10 cellular contexts compared by ENCODE assay signal in the genomic region with DNA sequence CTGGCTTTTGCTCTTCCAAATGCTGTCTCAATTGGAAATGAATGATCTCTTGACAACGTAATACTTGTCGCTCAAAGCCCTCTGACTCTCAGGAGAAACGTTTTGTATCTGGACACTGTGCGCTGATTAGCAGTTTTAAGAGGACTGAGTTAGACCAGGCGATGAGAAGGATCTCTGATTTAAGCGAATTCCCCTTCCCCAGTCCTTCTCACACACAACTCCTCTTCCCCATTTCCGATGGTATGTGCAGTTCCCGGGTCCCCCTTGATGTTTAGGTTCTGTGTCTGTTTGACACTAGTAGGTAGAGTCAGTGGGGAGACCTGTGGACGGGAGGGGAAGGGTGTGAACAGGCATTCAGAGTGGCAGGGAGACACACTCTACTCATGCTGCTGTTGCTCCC. TPM values are rescaled to one million over a fixed set of nuclear protein-coding genes. Genes with fewer than 3 reads are reported as not detected.
DNase-seq lines count a peak whose midpoint lies in the region; ATAC-seq, FAIRE-seq and TF ChIP-seq lines count a peak whose summit lies in the region.
"Had no signal": no experiment of that assay in that cellular context is flagged by ENCODE, and none has a peak within 500 bp of the region (broad histone marks: within the 10 kb centered on the region; RNA-seq: fewer than 3 reads in every experiment).

No MANE protein-coding gene starts in this region.

- no peak for TF ChIP-seq CTCF in HFFc6 (IDR thresholded peaks at IDR 0.05)
- no peak for TF ChIP-seq CTCF in breast epithelium (IDR thresholded peaks at IDR 0.05)
- no peak for TF ChIP-seq CTCF in nephron (IDR thresholded peaks at IDR 0.05; ENCODE audit: unreplicated experiment in 3 of 3)

- H3K27me3 Mint-ChIP-seq in CD8-positive, alpha-beta memory T cell, result peaks cover 0 to 1% of the 10 kb centered on the region in 2 donors
- H3K27me3 Mint-ChIP-seq in HFFc6 (ENCODE audit: insufficient read depth) (no peaks in the 10 kb centered on the region), nephron (ENCODE audit: low read depth) (peaks cover 20% of the 10 kb centered on the region)

- FAIRE-seq in frontal cortex (lab: Jason Lieb, UNC), result no peak
- FAIRE-seq: GM12892 had no signal

- H3K9me3 Mint-ChIP-seq in CD8-positive, alpha-beta memory T cell, result no peaks in the 10 kb centered on the region
- H3K9me3 Mint-ChIP-seq in HFFc6, result no peaks in the 10 kb centered on the region
- peaks cover 4% of the 10 kb centered on the region for H3K9me3 Mint-ChIP-seq in nephron
- H3K9me3 Mint-ChIP-seq: dendritic cell treated with granulocyte-macrophage colony-stimulating factor and Interleukin-4, amounts not matched to agents 40 ng/mL and 50 ng/mL, for 4 days had no signal

- no peak for TF ChIP-seq POLR2A in breast epithelium (IDR thresholded peaks at IDR 0.05)

- CTCF ChIA-PET in CD8-positive, alpha-beta memory T cell (lab: Charles Lee), result no interaction called here

- no peaks in the 10 kb centered on the region for H3K79me1 ChIP-seq in mesendoderm (ENCODE audit: low read length)

- no peak overlapping the region for H2AK5ac ChIP-seq in mesendoderm (ENCODE audit: low read length)

- H3K56ac ChIP-seq in mesendoderm (ENCODE audit: low read length), result no peak overlapping the region

- H3K4me1 Mint-ChIP-seq in CD8-positive, alpha-beta memory T cell, result peaks cover 27 to 38% (median 34%) of the 10 kb centered on the region in 3 donors
- H3K4me1 Mint-ChIP-seq in HFFc6 (ENCODE audit: low read depth) (peaks cover 22% of the 10 kb centered on the region), nephron (peaks cover 26% of the 10 kb centered on the region)

- no peaks in the 10 kb centered on the region for H3K36me3 ChIP-seq in CD8-positive, alpha-beta memory T cell (ENCODE audit: insufficient read depth, low read length)
- no peaks in the 10 kb centered on the region for H3K36me3 ChIP-seq in breast epithelium
- no peaks in the 10 kb centered on the region for H3K36me3 ChIP-seq in mesendoderm (ENCODE audit: control insufficient read depth, insufficient read depth, low read length)

- intact Hi-C loops in breast epithelium (cut with DNase I; ENCODE audit: low total_unique reads), result no loop called here

- no peaks in the 10 kb centered on the region for H3K9me3 ChIP-seq in CD8-positive, alpha-beta memory T cell (ENCODE audit: low read length)
- no peaks in the 10 kb centered on the region for H3K9me3 ChIP-seq in breast epithelium

- H4K5ac ChIP-seq in mesendoderm (ENCODE audit: low read length), result no peak overlapping the region

- no peak overlapping the region for H3K27ac ChIP-seq in CD8-positive, alpha-beta memory T cell (ENCODE audit: low read depth, low read length)
- no peak overlapping the region for H3K27ac ChIP-seq in breast epithelium
- H3K27ac ChIP-seq in mesendoderm (ENCODE audit: low read depth, low read length), result no peak overlapping the region

- H3K4me3 Mint-ChIP-seq in CD8-positive, alpha-beta memory T cell, result peak overlapping the region; percentile 37 to 95 (median 52)
- peak overlapping the region; percentile 44; the same call in 1 of the 2 replicates for H3K4me3 Mint-ChIP-seq in HFFc6
- H3K4me3 Mint-ChIP-seq in nephron, result peak overlapping the region; percentile 89 to 91 (median 90)
- H3K4me3 Mint-ChIP-seq: dendritic cell treated with granulocyte-macrophage colony-stimulating factor and Interleukin-4, amounts not matched to agents 40 ng/mL and 50 ng/mL, for 4 days had no signal

- WGBS in mesendoderm (ENCODE audit: extremely low coverage, insufficient coverage, low lambda C conversion rate), result no CpG with 5 or more reads among the region's 9 CpGs

- DNase-seq in CD8-positive, alpha-beta memory T cell, result no peak
- no peak for DNase-seq in HFFc6
- DNase-seq in breast epithelium (ENCODE audit: low spot score in 2 of 2), result no peak
- DNase-seq in mesendoderm, result no peak
- no peak for DNase-seq in frontal cortex (ENCODE audit: low spot score in 2 of 2)

- H3K36me3 Mint-ChIP-seq in CD8-positive, alpha-beta memory T cell, result peaks cover 0 to 7% (median 0%) of the 10 kb centered on the region in 3 donors
- H3K36me3 Mint-ChIP-seq in HFFc6 (ENCODE audit: low read depth) (no peaks in the 10 kb centered on the region), nephron (ENCODE audit: low read depth) (no peaks in the 10 kb centered on the region)

- peaks cover 18% of the 10 kb centered on the region for H3K4me1 ChIP-seq in CD8-positive, alpha-beta memory T cell (ENCODE audit: insufficient read depth, low read length)
- H3K4me1 ChIP-seq in breast epithelium (no peaks in the 10 kb centered on the region), mesendoderm (ENCODE audit: control insufficient read depth, low read depth, low read length) (no peaks in the 10 kb centered on the region)

- H2BK15ac ChIP-seq in mesendoderm (replicated peaks; ENCODE audit: low read depth), result no peak overlapping the region

- no peak overlapping the region for H4K8ac ChIP-seq in mesendoderm (ENCODE audit: low read depth, low read length)

- no peak overlapping the region for H3K4me2 ChIP-seq in mesendoderm (ENCODE audit: low read length)

- no peak overlapping the region for H3K23ac ChIP-seq in mesendoderm (ENCODE audit: low read length)

- no peak overlapping the region for H3K9ac ChIP-seq in mesendoderm (ENCODE audit: low read length)

- no peak overlapping the region for H3K4ac ChIP-seq in mesendoderm (ENCODE audit: low read depth, low read length)

- no peak for ATAC-seq in activated CD4-positive, CD25-positive, alpha-beta regulatory T cell treated with anti-CD3 and anti-CD28 coated beads, Interleukin-2, amount 50 U/mL, for 24 hours
- ATAC-seq: HCT116 had no signal

- H3K79me2 ChIP-seq in mesendoderm (ENCODE audit: control insufficient read depth, insufficient read depth, low read length), result no peaks in the 10 kb centered on the region

- no peak overlapping the region for H3K18ac ChIP-seq in mesendoderm (ENCODE audit: low read length)

- no peak overlapping the region for H2BK120ac ChIP-seq in mesendoderm (ENCODE audit: low read depth, low read length)

- POLR2A ChIA-PET in CD8-positive, alpha-beta memory T cell (lab: Charles Lee), result no interaction called here

- no peak overlapping the region for H2BK5ac ChIP-seq in mesendoderm (ENCODE audit: low read length)

- H3K27ac Mint-ChIP-seq in CD8-positive, alpha-beta memory T cell, result peak overlapping the region in 3 of 8 donors; percentile 34 to 73 (median 72)
- H3K27ac Mint-ChIP-seq in HFFc6 (no peak overlapping the region), nephron (no peak overlapping the region)
- H3K27ac Mint-ChIP-seq: dendritic cell treated with granulocyte-macrophage colony-stimulating factor and Interleukin-4, amounts not matched to agents 40 ng/mL and 50 ng/mL, for 4 days had no signal

- H3K27me3 ChIP-seq in CD8-positive, alpha-beta memory T cell (ENCODE audit: insufficient read depth, low read length, poor library complexity, severe bottlenecking), result no peaks in the 10 kb centered on the region
- H3K27me3 ChIP-seq in breast epithelium (no peaks in the 10 kb centered on the region), mesendoderm (ENCODE audit: insufficient read depth, low read length, poor library complexity) (no peaks in the 10 kb centered on the region)

- no peak overlapping the region for H3K4me3 ChIP-seq in CD8-positive, alpha-beta memory T cell (ENCODE audit: low read length)
- H3K4me3 ChIP-seq in breast epithelium, result peak overlapping the region in 2 of 3 donors; percentile 98 to 99
- H3K4me3 ChIP-seq in mesendoderm (ENCODE audit: low read length), result no peak overlapping the region

RNA-seq across cellular contexts. Expression of a gene that starts 2.5 kb away (rescaled TPM):
- 1 to 10 TPM; 6.3 to 8.1 TPM for total RNA-seq in CD8-positive, alpha-beta memory T cell
- polyA plus RNA-seq in CD8-positive, alpha-beta memory T cell, result 4.2 TPM
- 1 to 10 TPM; 5.2 to 6.7 (median 6.0) TPM for total RNA-seq in HFFc6 (2021; fragmentation: NEBNext Ultra II Directional; extraction: Animal tissue kit (Norgen Biotek cat#: 25700))
- total RNA-seq in breast epithelium (1 to 10 TPM; 4.8 to 9.8 (median 8.5) TPM), frontal cortex (9.0 TPM)
- 4.0 TPM for polyA plus RNA-seq in mesendoderm (2013, experiment 1 of 2)
- 3.9 TPM for polyA plus RNA-seq in mesendoderm (2013, experiment 2 of 2)

Comparison
In these comparisons a context has a peak if more than half of its experiments do, and no peak if none do; other contexts are left out.
1. H3K4me3 ChIP-seq: peak in breast epithelium (2 of 3); none in CD8-positive, alpha-beta memory T cell (single experiment) and mesendoderm (single experiment).
2. Peak in every context shown above with its lines, with median percentiles within 50 percentile points of each other: H3K4me3 Mint-ChIP-seq.